In genomic region chr11:22165087-22165486, GRCh38 we compare ENCODE assay signal across 9 cellular contexts. TPM values are rescaled to one million over a fixed set of nuclear protein-coding genes. Genes with fewer than 3 reads are reported as not detected.
"Had no signal": no experiment of that assay in that cellular context is flagged by ENCODE, and none has a peak within 500 bp of the region (broad histone marks: within the 10 kb centered on the region; RNA-seq: fewer than 3 reads in every experiment).

No MANE protein-coding gene starts in this region.

- H3K27ac ChIP-seq: KMS-11 had no signal

- H3K9me3 ChIP-seq: HAP-1 had no signal

- H3K9ac ChIP-seq: KMS-11 had no signal

- H3K36me3 Mint-ChIP-seq: IgD-negative memory B cell had no signal

- H3K4me3 Mint-ChIP-seq: HFFc6, IgD-negative memory B cell had no signal

- H3K4me1 ChIP-seq: HAP-1 had no signal

- H3K9me3 Mint-ChIP-seq: IgD-negative memory B cell had no signal

- H3K27ac Mint-ChIP-seq: HFFc6, IgD-negative memory B cell had no signal

- H3K4me1 Mint-ChIP-seq: IgD-negative memory B cell had no signal

- ATAC-seq: HCT116 had no signal

- H3K27me3 Mint-ChIP-seq: IgD-negative memory B cell had no signal

- DNase-seq: GOT3, H7, HFFc6, KBM-7 had no signal

- H3K36me3 ChIP-seq: HAP-1 had no signal

- H3K4me2 ChIP-seq: KMS-11 had no signal

- H3K4me3 ChIP-seq: HAP-1 had no signal

RNA-seq across cellular contexts. Expression of gene ANO5, which starts 27.8 kb away (rescaled TPM):
- total RNA-seq: HFFc6, HT-29 had no signal
- polyA plus RNA-seq: IgD-negative memory B cell had no signal
